In genomic region chr2:54115284-54116137, GRCh38 we compare ENCODE assay signal across 8 cellular contexts. TPM values are rescaled to one million over a fixed set of nuclear protein-coding genes. Genes with fewer than 3 reads are reported as not detected.
DNase-seq lines count a peak whose midpoint lies in the region; ATAC-seq, FAIRE-seq and TF ChIP-seq lines count a peak whose summit lies in the region.

Gene ACYP2 (plus strand): TSS chr2:54115615.

- H3K9me3 Mint-ChIP-seq in astrocyte (ENCODE audit: unreplicated experiment): peaks cover 5% of the 10 kb centered on the region

- peak within 1 kb of the TSS; percentile 98 for H2AFZ ChIP-seq in astrocyte (ENCODE audit: low read depth, low read length)

- TF ChIP-seq CTCF in astrocyte (IDR thresholded peaks at IDR 0.05; ENCODE audit: insufficient read depth, low read depth, low read length): peak; percentile 12

- H3K36me3 ChIP-seq in astrocyte (ENCODE audit: insufficient read depth, low read length): no peaks in the 10 kb centered on the region
- H3K36me3 ChIP-seq in aorta (ENCODE audit: control insufficient read depth in 1 of 2, insufficient read depth in 2 of 2, low read length in 1 of 2): no peaks in the 10 kb centered on the region

- H3K27me3 ChIP-seq in astrocyte (ENCODE audit: insufficient read depth, low read length): no peaks in the 10 kb centered on the region
- no peaks in the 10 kb centered on the region for H3K27me3 ChIP-seq in aorta (ENCODE audit: control insufficient read depth in 1 of 2, insufficient read depth in 2 of 2, low read length in 1 of 2)

- H3K4me2 ChIP-seq in astrocyte (ENCODE audit: low read length): peak within 1 kb of the TSS; percentile 89

- H3K4me1 Mint-ChIP-seq in astrocyte (ENCODE audit: low read depth, unreplicated experiment): peaks cover 5% of the 10 kb centered on the region

- peak; percentile 93 for ATAC-seq in GM18511 (IDR thresholded peaks at IDR 0.05; ENCODE audit: unreplicated experiment)
- ATAC-seq in HG03025 (IDR thresholded peaks at IDR 0.05; ENCODE audit: low FRiP score, unreplicated experiment): peak; percentile 93
- ATAC-seq in aorta (ENCODE audit: low FRiP score): peak; percentile 98

- 0 to 1% methylated on average over 50 to 57 of the region's 57 CpGs for WGBS in aorta, 2 donors

- H3K79me2 ChIP-seq in astrocyte (ENCODE audit: insufficient read depth, low read length): no peaks in the 10 kb centered on the region

- H3K4me3 Mint-ChIP-seq in astrocyte (ENCODE audit: unreplicated experiment): peak within 1 kb of the TSS; percentile 94

- H3K9ac ChIP-seq in astrocyte (ENCODE audit: low read length): peak within 1 kb of the TSS; percentile 99

- no peaks in the 10 kb centered on the region for H4K20me1 ChIP-seq in astrocyte (ENCODE audit: insufficient read depth, low read length)

- intact Hi-C loops in aorta (cut with DNase I): loop anchor here (5.0 to 10.0 kb wide), 3 partner anchors 217 to 349 kb away; partner anchors contain the start of gene SPTBN1 (in 1 of the 2)

- peak; percentile 34 for FAIRE-seq in astrocyte (lab: Jason Lieb, UNC)

- H3K27ac ChIP-seq in astrocyte (ENCODE audit: low read depth, low read length) (peak within 1 kb of the TSS; percentile 99), aorta (ENCODE audit: low read depth in 1 of 2, low read length in 2 of 2) (peak within 1 kb of the TSS; percentile 78 to 88)

- H3K27me3 Mint-ChIP-seq in astrocyte (ENCODE audit: low read depth, unreplicated experiment): no peaks in the 10 kb centered on the region

- H3K36me3 Mint-ChIP-seq in astrocyte (ENCODE audit: low read depth, unreplicated experiment): no peaks in the 10 kb centered on the region

- H3K4me1 ChIP-seq in astrocyte (ENCODE audit: insufficient read depth, low read length): peaks cover 3% of the 10 kb centered on the region
- H3K4me1 ChIP-seq in aorta (ENCODE audit: control insufficient read depth in 1 of 2, insufficient read depth in 2 of 2, low read length in 2 of 2): no peaks in the 10 kb centered on the region

- H3K4me3 ChIP-seq in astrocyte (ENCODE audit: insufficient read depth, low read depth, low read length) (peak within 1 kb of the TSS; percentile 86), aorta (ENCODE audit: low read length in 2 of 2) (peak within 1 kb of the TSS; percentile 23 to 48)

- peaks cover 6% of the 10 kb centered on the region for H3K9me3 ChIP-seq in astrocyte (ENCODE audit: insufficient read depth, low read depth, low read length)
- no peaks in the 10 kb centered on the region for H3K9me3 ChIP-seq in aorta (ENCODE audit: control insufficient read depth, low read length)

- H3K27ac Mint-ChIP-seq in astrocyte (ENCODE audit: unreplicated experiment): peak within 1 kb of the TSS; percentile 98

- DNase-seq in NCI-H2029 treated with DMSO at 0.1 percent for 48 hours (lab: John Stamatoyannopoulos, UW) (peak; percentile 86), T-helper 22 cell (ENCODE audit: low read depth) (peak; percentile 85), astrocyte (ENCODE audit: low read depth) (peak; percentile 91), hepatic stellate cell (ENCODE audit: low spot score) (peak; percentile 95), renal cortical epithelial cell (ENCODE audit: low read depth) (peak; percentile 87), aorta (peak; percentile 98 to 99)

RNA-seq across cellular contexts. Expression of gene ACYP2, which starts in this region (rescaled TPM):
- total RNA-seq in astrocyte: 6.8 and 8.5 TPM in 2 replicates
- 5.0 and 13.6 TPM in 2 replicates for total RNA-seq in renal cortical epithelial cell
- total RNA-seq in aorta: 10 to 100 TPM; 16.3 to 21.2 TPM
- 10 to 100 TPM; 28.4 to 36.4 TPM for polyA plus RNA-seq in aorta

Comparison
In these comparisons a context has a peak if more than half of its experiments do, and no peak if none do; other contexts are left out.
1. Peak in every context shown above with its lines: DNase-seq, ATAC-seq, H3K4me3 ChIP-seq and H3K27ac ChIP-seq.